Comparison of ENCODE assay signal across 13 cellular contexts in the genomic region with DNA sequence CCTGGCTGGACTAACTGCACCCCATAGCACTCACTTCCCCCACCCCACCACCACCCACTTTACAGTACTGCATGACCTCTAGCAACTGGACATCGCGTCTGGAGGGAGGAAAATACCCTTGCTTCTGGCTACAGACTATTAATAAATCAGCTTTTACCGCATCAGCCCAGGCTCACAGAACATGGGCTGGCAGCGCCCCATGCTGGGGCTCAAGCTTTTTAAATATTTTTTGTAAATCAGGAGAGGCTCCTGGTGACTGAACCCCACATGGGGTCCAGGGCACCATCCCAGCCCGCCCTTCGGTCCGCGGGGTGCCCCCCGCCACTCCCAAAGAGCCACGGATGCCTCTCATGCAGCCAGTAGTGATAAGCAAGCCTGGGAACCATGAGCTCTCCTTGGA. TPM values are rescaled to one million over a fixed set of nuclear protein-coding genes. Genes with fewer than 3 reads are reported as not detected.
DNase-seq lines count a peak whose midpoint lies in the region; ATAC-seq and TF ChIP-seq lines count a peak whose summit lies in the region.
"Had no signal": no experiment of that assay in that cellular context is flagged by ENCODE, and none has a peak within 500 bp of the region (broad histone marks: within the 10 kb centered on the region; RNA-seq: fewer than 3 reads in every experiment).

No MANE protein-coding gene starts in this region.

- no peak for TF ChIP-seq CTCF in psoas muscle (IDR thresholded peaks at IDR 0.05)

- H3K4me3 Mint-ChIP-seq in activated CD4-positive, alpha-beta T cell treated with anti-CD3 and anti-CD28 coated beads for 36 hours = peak overlapping the region; percentile 38
- peak overlapping the region; percentile 77 for H3K4me3 Mint-ChIP-seq in T-helper 17 cell

- peaks cover 2% of the 10 kb centered on the region for H3K4me1 Mint-ChIP-seq in activated CD4-positive, alpha-beta T cell treated with anti-CD3 and anti-CD28 coated beads for 36 hours
- H3K4me1 Mint-ChIP-seq in T-helper 17 cell = peaks cover 5% of the 10 kb centered on the region

- H3K9me3 ChIP-seq in T-helper 17 cell (ENCODE audit: control insufficient read depth, low read length, poor library complexity, severe bottlenecking) = no peaks in the 10 kb centered on the region
- no peaks in the 10 kb centered on the region for H3K9me3 ChIP-seq in iPS DF 6.9 (ENCODE audit: control insufficient read depth, insufficient read depth, low read length)
- H3K9me3 ChIP-seq in psoas muscle = no peaks in the 10 kb centered on the region

- H3K27ac ChIP-seq in iPS DF 6.9 (ENCODE audit: low read length) (no peak overlapping the region), psoas muscle (no peak overlapping the region)

- H3K4me1 ChIP-seq in iPS DF 6.9 (ENCODE audit: control insufficient read depth, insufficient read depth, low read length) = 0 out of 2 replicates have a peak, but pooled peaks cover 2% of the 10 kb centered on the region
- H3K4me1 ChIP-seq in psoas muscle = no peaks in the 10 kb centered on the region

- POLR2A ChIA-PET in activated CD4-positive, alpha-beta T cell treated with anti-CD3 and anti-CD28 coated beads for 36 hours (lab: Charles Lee) = no interaction called here

- peaks cover 36% of the 10 kb centered on the region for H3K27me3 ChIP-seq in iPS DF 6.9 (ENCODE audit: control insufficient read depth, insufficient read depth, low read length)
- peaks cover 0 to 40% (median 0%) of the 10 kb centered on the region in 3 donors for H3K27me3 ChIP-seq in psoas muscle (ENCODE audit: insufficient read depth in 3 of 3, low read length in 2 of 3)

- H3K4me3 ChIP-seq in iPS DF 6.9 (ENCODE audit: low read length) (peak overlapping the region; percentile 28; the same call in 1 of the 2 replicates), psoas muscle (peak overlapping the region; percentile 66)
- H3K4me3 ChIP-seq: K562 had no signal

- CTCF ChIA-PET in activated CD4-positive, alpha-beta T cell treated with anti-CD3 and anti-CD28 coated beads for 36 hours (lab: Charles Lee) = no interaction called here

- DNase-seq in activated CD4-positive, alpha-beta T cell treated with anti-CD3 and anti-CD28 coated beads for 36 hours = no peak
- no peak for DNase-seq in activated CD4-positive, alpha-beta T cell treated with anti-CD3 and anti-CD28 coated beads for 48 hours
- DNase-seq in T-helper 17 cell (no peak), iPS DF 6.9 (ENCODE audit: low read depth, low spot score) (no peak), psoas muscle (no peak), kidney glomerular epithelial cell (lab: John Stamatoyannopoulos, UW) (no peak), COR-L47 (lab: John Stamatoyannopoulos, UW) (no peak)
- DNase-seq: ACHN, DND-41, NCI-H1694, small intestine had no signal

- ATAC-seq in activated CD4-positive, alpha-beta T cell treated with anti-CD3 and anti-CD28 coated beads for 36 hours = no peak
- ATAC-seq in T-helper 17 cell (no peak), psoas muscle (no peak), GM18907 (IDR thresholded peaks at IDR 0.05; ENCODE audit: unreplicated experiment) (no peak)
- ATAC-seq: K562 had no signal

- intact Hi-C loops in activated CD4-positive, alpha-beta T cell treated with anti-CD3 and anti-CD28 coated beads for 36 hours (cut with DNase I, micrococcal nuclease) = loop anchor here in 1 of 2 experiments (5.0 kb wide), 1 partner anchor 218 kb away; no protein-coding TSS in a partner anchor
- intact Hi-C loops in psoas muscle (cut with DNase I) = loop anchor here (5.0 to 10.0 kb wide), 2 partner anchors 211 to 213 kb away; no protein-coding TSS in a partner anchor

- H3K9me3 Mint-ChIP-seq in activated CD4-positive, alpha-beta T cell treated with anti-CD3 and anti-CD28 coated beads for 36 hours (ENCODE audit: low read depth) = no peaks in the 10 kb centered on the region

- no CpG with 5 or more reads among the region's 10 CpGs for WGBS in iPS DF 6.9 (ENCODE audit: insufficient coverage, insufficient read length)
- WGBS in psoas muscle, 3 donors = 16 to 32% (median 25%) methylated on average over 10 of the region's 10 CpGs

- H3K36me3 Mint-ChIP-seq in activated CD4-positive, alpha-beta T cell treated with anti-CD3 and anti-CD28 coated beads for 36 hours (ENCODE audit: low read depth) = no peaks in the 10 kb centered on the region
- H3K36me3 Mint-ChIP-seq in T-helper 17 cell (ENCODE audit: low read depth) = no peaks in the 10 kb centered on the region

- no peaks in the 10 kb centered on the region for H3K36me3 ChIP-seq in iPS DF 6.9 (ENCODE audit: control insufficient read depth, insufficient read depth, low read length)
- no peaks in the 10 kb centered on the region for H3K36me3 ChIP-seq in psoas muscle (ENCODE audit: insufficient read depth in 1 of 2, low read depth in 1 of 2)

- peaks cover 37% of the 10 kb centered on the region for H3K27me3 Mint-ChIP-seq in activated CD4-positive, alpha-beta T cell treated with anti-CD3 and anti-CD28 coated beads for 36 hours
- H3K27me3 Mint-ChIP-seq in T-helper 17 cell = peaks cover 37% of the 10 kb centered on the region

- no peak overlapping the region for H3K27ac Mint-ChIP-seq in activated CD4-positive, alpha-beta T cell treated with anti-CD3 and anti-CD28 coated beads for 36 hours
- H3K27ac Mint-ChIP-seq in T-helper 17 cell = no peak overlapping the region

RNA-seq across cellular contexts. Expression of gene HS6ST2, which starts 2.7 kb away (rescaled TPM):
- total RNA-seq in activated CD4-positive, alpha-beta T cell treated with anti-CD3 and anti-CD28 coated beads for 36 hours = under 1 TPM; 0.62 to 0.76 TPM
- total RNA-seq in T-helper 17 cell (not detected), psoas muscle (1 to 10 TPM in 3 of 4 donors, under 1 TPM in 1; 0.99 to 10.0 (median 7.7) TPM)
- 1 to 10 TPM in 1 of 3 donors, under 1 TPM in 2; 0.30 to 1.3 (median 0.48) TPM for polyA plus RNA-seq in psoas muscle
- total RNA-seq: K562 had no signal
- polyA plus RNA-seq: K562 had no signal
